ENCODE assay signal across 11 cellular contexts in the genomic region with DNA sequence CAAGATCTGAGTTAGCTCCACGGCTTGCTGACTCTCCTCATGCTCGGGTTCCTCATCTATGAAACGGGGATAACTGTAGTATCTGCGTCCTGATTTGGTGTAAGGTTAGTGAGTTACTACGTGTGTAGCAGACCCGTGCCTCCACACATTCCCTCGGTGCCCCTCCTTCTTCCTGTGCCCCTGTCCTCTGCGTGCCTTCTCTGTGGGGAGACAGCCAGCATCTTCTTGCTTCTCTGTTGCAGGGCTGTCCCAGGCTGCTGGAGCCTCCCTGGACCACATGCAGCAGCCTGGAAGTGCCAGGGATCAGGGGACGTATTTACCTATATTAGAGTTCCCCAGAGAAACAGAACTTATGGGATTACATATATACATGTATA.
DNase-seq lines count a peak whose midpoint lies in the region; ATAC-seq and TF ChIP-seq lines count a peak whose summit lies in the region.
"Had no signal": no experiment of that assay in that cellular context is flagged by ENCODE, and none has a peak within 500 bp of the region (broad histone marks: within the 10 kb centered on the region; RNA-seq: fewer than 3 reads in every experiment).

No MANE protein-coding gene starts in this region.

- no peak overlapping the region for H3K9ac ChIP-seq in iPS-20b (ENCODE audit: low read depth, low read length)

- POLR2A ChIA-PET in Panc1 (lab: Charles Lee): no interaction called here

- peak overlapping the region; percentile 58 for H3K4me3 Mint-ChIP-seq in activated naive CD4-positive, alpha-beta T cell treated with anti-CD3 and anti-CD28 coated beads, Interleukin-2, amount 10 ng/mL, durations not matched to agents 7 days and 5 days
- H3K4me3 Mint-ChIP-seq in stimulated activated naive CD8-positive, alpha-beta T cell treated with anti-CD3 and anti-CD28 coated beads, Interleukin-15, amount 100 ng/mL, for 72 hours: peak overlapping the region; percentile 43 to 64

- H3K9me3 ChIP-seq in Panc1 (ENCODE audit: control insufficient read depth, insufficient read depth, low read depth, low read length) (no peaks in the 10 kb centered on the region), iPS-20b (ENCODE audit: insufficient read depth, low read depth, low read length) (no peaks in the 10 kb centered on the region)
- H3K9me3 ChIP-seq: psoas muscle had no signal

- ATAC-seq in Panc1 (peak; percentile 11; the same call in 1 of the 2 replicates), GM19397 (IDR thresholded peaks at IDR 0.05; ENCODE audit: unreplicated experiment) (no peak), HG02981 (IDR thresholded peaks at IDR 0.05; ENCODE audit: unreplicated experiment) (no peak)
- no peak for ATAC-seq in stimulated activated naive CD8-positive, alpha-beta T cell treated with anti-CD3 and anti-CD28 coated beads, Interleukin-15, amount 100 ng/mL, for 72 hours

- no peaks in the 10 kb centered on the region for H3K4me1 ChIP-seq in Panc1 (ENCODE audit: control insufficient read depth, insufficient read depth, low read length)
- H3K4me1 ChIP-seq in iPS-20b (ENCODE audit: insufficient read depth, low read length): no peaks in the 10 kb centered on the region
- H3K4me1 ChIP-seq: psoas muscle had no signal

- H3K4me3 ChIP-seq in Panc1 (ENCODE audit: low read depth in 2 of 2, low read length in 2 of 2) (no peak overlapping the region), iPS-20b (ENCODE audit: low read length) (peak overlapping the region; percentile 66; the same call in 1 of the 2 replicates)

- H3K27ac ChIP-seq in Panc1 (ENCODE audit: low read length) (no peak overlapping the region), iPS-20b (ENCODE audit: low read length) (no peak overlapping the region)
- H3K27ac ChIP-seq: psoas muscle, WERI-Rb-1 had no signal

- intact Hi-C loops in Panc1 (cut with micrococcal nuclease; ENCODE audit: unreplicated experiment): loop anchor here (2.0 to 5.0 kb wide), 2 partner anchors 342 to 486 kb away; no protein-coding TSS in a partner anchor

- no peaks in the 10 kb centered on the region for H3K9me3 Mint-ChIP-seq in activated naive CD4-positive, alpha-beta T cell treated with anti-CD3 and anti-CD28 coated beads, Interleukin-2, amount 10 ng/mL, durations not matched to agents 7 days and 5 days
- H3K9me3 Mint-ChIP-seq in stimulated activated naive CD8-positive, alpha-beta T cell treated with anti-CD3 and anti-CD28 coated beads, Interleukin-15, amount 100 ng/mL, for 72 hours: no peaks in the 10 kb centered on the region

- no peak for TF ChIP-seq CTCF in Panc1 (IDR thresholded peaks at IDR 0.05)

- H3K36me3 Mint-ChIP-seq in activated naive CD4-positive, alpha-beta T cell treated with anti-CD3 and anti-CD28 coated beads, Interleukin-2, amount 10 ng/mL, durations not matched to agents 7 days and 5 days: no peaks in the 10 kb centered on the region

- CTCF ChIA-PET in activated naive CD4-positive, alpha-beta T cell treated with anti-CD3 and anti-CD28 coated beads, Interleukin-2, amount 10 ng/mL, durations not matched to agents 7 days and 5 days (lab: Charles Lee): interaction anchor here (0.7 to 3.1 kb wide), 3 partner anchors 13 to 369 kb away, joined by 3 to 11 read pairs (median 5); no protein-coding TSS in a partner anchor
- CTCF ChIA-PET in Panc1 (lab: Charles Lee): interaction anchor here (0.6 kb wide), 3 partner anchors 19 to 276 kb away, joined by 3 to 10 read pairs (median 3); no protein-coding TSS in a partner anchor

- no peaks in the 10 kb centered on the region for H3K36me3 ChIP-seq in Panc1 (ENCODE audit: control insufficient read depth, insufficient read depth, low read length)
- H3K36me3 ChIP-seq in iPS-20b (ENCODE audit: insufficient read depth, low read depth, low read length): no peaks in the 10 kb centered on the region
- H3K36me3 ChIP-seq: WERI-Rb-1 had no signal

- BruUV-seq in Panc1 (replicated peaks; lab: Mats Ljungman, UMichigan): no TSS peak

- H3K27me3 ChIP-seq in Panc1 (ENCODE audit: control insufficient read depth, insufficient read depth, low read length) (peaks cover 4% of the 10 kb centered on the region; the same call in 1 of the 2 replicates), iPS-20b (ENCODE audit: insufficient read depth, low read length) (peaks cover 37% of the 10 kb centered on the region)

- peaks cover 21% of the 10 kb centered on the region for H3K27me3 Mint-ChIP-seq in activated naive CD4-positive, alpha-beta T cell treated with anti-CD3 and anti-CD28 coated beads, Interleukin-2, amount 10 ng/mL, durations not matched to agents 7 days and 5 days
- H3K27me3 Mint-ChIP-seq in stimulated activated naive CD8-positive, alpha-beta T cell treated with anti-CD3 and anti-CD28 coated beads, Interleukin-15, amount 100 ng/mL, for 72 hours: peaks cover 12% of the 10 kb centered on the region

- no peak for DNase-seq in activated naive CD4-positive, alpha-beta T cell treated with anti-CD3 and anti-CD28 coated beads, Interleukin-2, amount 10 ng/mL, durations not matched to agents 7 days and 5 days
- no peak for DNase-seq in activated naive CD4-positive, alpha-beta T cell treated with anti-CD3 and anti-CD28 coated beads, Interleukin-2, amount 50 U/mL, for 16 hours
- DNase-seq in Panc1 (ENCODE audit: low read depth, low spot score): no peak
- no peak for DNase-seq in stimulated activated naive CD8-positive, alpha-beta T cell treated with anti-CD3 and anti-CD28 coated beads, Interleukin-15, amount 100 ng/mL, for 72 hours
- DNase-seq in NCI-H2196 (lab: John Stamatoyannopoulos, UW; ENCODE audit: unreplicated experiment): no peak
- DNase-seq: NCI-H1436 treated with DMSO at 0.1 percent for 48 hours had no signal

- H3K4me1 Mint-ChIP-seq in activated naive CD4-positive, alpha-beta T cell treated with anti-CD3 and anti-CD28 coated beads, Interleukin-2, amount 10 ng/mL, durations not matched to agents 7 days and 5 days: peaks cover 11% of the 10 kb centered on the region
- H3K4me1 Mint-ChIP-seq in stimulated activated naive CD8-positive, alpha-beta T cell treated with anti-CD3 and anti-CD28 coated beads, Interleukin-15, amount 100 ng/mL, for 72 hours: peaks cover 13% of the 10 kb centered on the region

- in situ Hi-C loops in Panc1 (cut with HindIII; ENCODE audit: low pct_unique_long_range_greater_than_20kb, low sequenced_read_pairs): no loop called here

- H3K27ac Mint-ChIP-seq in activated naive CD4-positive, alpha-beta T cell treated with anti-CD3 and anti-CD28 coated beads, Interleukin-2, amount 10 ng/mL, durations not matched to agents 7 days and 5 days: no peak overlapping the region
- peak overlapping the region in 1 of 2 donors; percentile 30 for H3K27ac Mint-ChIP-seq in stimulated activated naive CD8-positive, alpha-beta T cell treated with anti-CD3 and anti-CD28 coated beads, Interleukin-15, amount 100 ng/mL, for 72 hours
